24 cellular contexts compared by ENCODE assay signal in genomic region chr9:126698251-126698650, GRCh38.
DNase-seq lines count a peak whose midpoint lies in the region; ATAC-seq and TF ChIP-seq lines count a peak whose summit lies in the region.
"Had no signal": no experiment of that assay in that cellular context is flagged by ENCODE, and none has a peak within 500 bp of the region (broad histone marks: within the 10 kb centered on the region; RNA-seq: fewer than 3 reads in every experiment).

No MANE protein-coding gene starts in this region.

- ATAC-seq in GM21619 (IDR thresholded peaks at IDR 0.05; ENCODE audit: unreplicated experiment) (no peak), HG03025 (IDR thresholded peaks at IDR 0.05; ENCODE audit: low FRiP score, unreplicated experiment) (no peak), HG03521 (IDR thresholded peaks at IDR 0.05; ENCODE audit: unreplicated experiment) (no peak)
- ATAC-seq: A549 had no signal

- H3K4me3 ChIP-seq in H7 (ENCODE audit: insufficient read depth, low read depth, low read length): no peak overlapping the region
- H3K4me3 ChIP-seq in brain microvascular endothelial cell (ENCODE audit: low read depth, low read length): no peak overlapping the region
- H3K4me3 ChIP-seq: A549, GM23248, PC-9 had no signal

- DNase-seq in 8988T: peak; percentile 27
- DNase-seq in H7: peak; percentile 43
- peak; percentile 49 for DNase-seq in islet precursor cell
- DNase-seq in posterior vena cava (ENCODE audit: low spot score): peak; percentile 47
- DNase-seq in brain microvascular endothelial cell: no peak
- DNase-seq: BE2C, DMS79, GM23248, HCEC 1CT, IMR-90, NCI-H1092 treated with DMSO at 0.1 percent for 48 hours, NCI-H1436 treated with DMSO at 0.1 percent for 48 hours, NCI-H2029, NCI-H2227 treated with DMSO at 0.1 percent for 48 hours, NCI-H510A, NCI-H748 treated with DMSO at 0.1 percent for 48 hours, PC-9, RPMI8226, SHP77 had no signal

- in situ Hi-C loops in brain microvascular endothelial cell (cut with HindIII; ENCODE audit: low pct_ligation_motif_present, low sequenced_read_pairs): no loop called here

- H3K36me3 ChIP-seq in H7 (replicated peaks; ENCODE audit: control insufficient read depth, insufficient read depth, low read length): no peaks in the 10 kb centered on the region
- H3K36me3 ChIP-seq in brain microvascular endothelial cell (replicated peaks): no peaks in the 10 kb centered on the region
- H3K36me3 ChIP-seq: BE2C had no signal

- intact Hi-C loops in posterior vena cava (cut with DNase I): no loop called here

- no peak overlapping the region for H3K27ac ChIP-seq in brain microvascular endothelial cell
- H3K27ac ChIP-seq: A549, GM23248, KMS-11, PC-9 had no signal

- no peak for TF ChIP-seq CTCF in brain microvascular endothelial cell (IDR thresholded peaks at IDR 0.05; ENCODE audit: low read depth, low read length, missing control alignments)

- H3K27me3 ChIP-seq in H7 (ENCODE audit: control insufficient read depth, insufficient read depth, low read length): no peaks in the 10 kb centered on the region
- H3K27me3 ChIP-seq in brain microvascular endothelial cell (replicated peaks): peaks cover 1% of the 10 kb centered on the region
- H3K27me3 ChIP-seq: BE2C had no signal
